15 cellular contexts compared by ENCODE assay signal in the genomic region with DNA sequence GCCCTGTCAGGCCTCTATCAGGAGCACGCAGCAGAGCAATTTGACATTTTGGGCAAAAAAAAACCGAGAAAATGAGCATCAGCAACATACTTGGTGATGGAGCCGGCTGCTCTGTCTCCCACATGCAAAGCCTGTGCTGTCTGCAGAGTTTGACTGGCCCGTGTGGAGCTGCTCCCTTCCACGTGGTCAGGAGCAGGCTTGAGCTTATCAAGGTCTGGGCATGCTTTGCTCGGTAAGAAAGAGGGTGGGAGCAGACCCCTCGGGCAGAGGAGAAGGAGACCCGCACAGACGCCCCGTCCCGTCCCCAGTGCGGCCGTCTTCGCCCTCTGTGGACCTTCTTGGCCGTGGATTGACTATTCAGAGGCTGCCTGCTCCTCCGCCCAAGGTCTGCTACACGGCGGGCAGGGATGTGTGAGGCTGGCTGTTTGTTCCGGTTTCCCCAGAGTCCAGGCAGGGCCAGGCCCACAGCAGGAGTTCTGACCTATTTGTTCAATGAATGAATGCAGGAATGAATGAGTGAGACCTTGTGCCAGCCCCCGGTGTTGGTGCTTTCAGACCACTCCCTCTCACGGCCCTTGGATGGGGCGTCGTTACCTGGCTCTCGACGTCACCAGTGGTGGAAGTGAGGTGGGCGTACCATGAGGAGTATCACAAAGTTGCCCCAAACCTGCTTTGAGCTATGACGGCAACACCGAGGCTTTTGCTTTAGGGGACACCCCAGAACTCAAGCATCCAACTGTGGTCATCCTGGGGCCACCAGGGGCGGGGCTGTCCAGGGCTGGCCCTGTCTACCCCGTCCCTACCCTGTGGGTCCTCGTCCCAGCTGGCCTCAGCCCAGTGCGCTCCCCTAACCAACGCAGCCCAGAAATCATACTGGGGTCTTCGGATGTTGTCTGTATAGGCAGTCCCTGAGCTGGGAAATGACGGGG. TPM values are rescaled to one million over a fixed set of nuclear protein-coding genes. Genes with fewer than 3 reads are reported as not detected.
"Had no signal": no experiment of that assay in that cellular context is flagged by ENCODE, and none has a peak within 500 bp of the region (broad histone marks: within the 10 kb centered on the region; RNA-seq: fewer than 3 reads in every experiment).

No MANE protein-coding gene starts in this region.

- H3K27me3 ChIP-seq: hepatocyte had no signal

- H3K27me3 Mint-ChIP-seq: activated naive CD8-positive, alpha-beta T cell treated with anti-CD3 and anti-CD28 coated beads for 36 hours; stimulated activated naive CD8-positive, alpha-beta T cell treated with anti-CD3 and anti-CD28 coated beads, Interleukin-15, Interleukin-2, amounts not matched to agents 100 ng/mL and 50 ng/mL, for 24 hours had no signal

- H3K36me3 Mint-ChIP-seq: activated naive CD8-positive, alpha-beta T cell treated with anti-CD3 and anti-CD28 coated beads for 36 hours; naive thymus-derived CD8-positive, alpha-beta T cell; type B pancreatic cell; WTC11 had no signal

- H3K9me3 Mint-ChIP-seq: activated naive CD8-positive, alpha-beta T cell treated with anti-CD3 and anti-CD28 coated beads for 36 hours; naive thymus-derived CD8-positive, alpha-beta T cell; stimulated activated naive CD8-positive, alpha-beta T cell treated with anti-CD3 and anti-CD28 coated beads, Interleukin-15, Interleukin-2, amounts not matched to agents 100 ng/mL and 50 ng/mL, for 24 hours; type B pancreatic cell; WTC11 had no signal

- H3K27ac ChIP-seq: foreskin keratinocyte, hepatocyte, parathyroid adenoma had no signal

- H3K4me1 ChIP-seq: foreskin keratinocyte, parathyroid adenoma had no signal

- H3K27ac Mint-ChIP-seq: activated CD4-positive, alpha-beta T cell treated with anti-CD3 and anti-CD28 coated beads for 36 hours; activated naive CD8-positive, alpha-beta T cell treated with anti-CD3 and anti-CD28 coated beads for 36 hours; naive thymus-derived CD8-positive, alpha-beta T cell; stimulated activated naive CD8-positive, alpha-beta T cell treated with anti-CD3 and anti-CD28 coated beads, Interleukin-15, Interleukin-2, amounts not matched to agents 100 ng/mL and 50 ng/mL, for 24 hours; type B pancreatic cell; WTC11 had no signal

- H3K9ac ChIP-seq: parathyroid adenoma, SK-N-SH had no signal

- H3K4me1 Mint-ChIP-seq: activated CD4-positive, alpha-beta T cell treated with anti-CD3 and anti-CD28 coated beads for 36 hours; activated naive CD8-positive, alpha-beta T cell treated with anti-CD3 and anti-CD28 coated beads for 36 hours; WTC11 had no signal

- DNase-seq: activated CD4-positive, alpha-beta T cell treated with anti-CD3 and anti-CD28 coated beads for 36 hours; activated CD4-positive, alpha-beta T cell treated with anti-CD3 and anti-CD28 coated beads, Interleukin-2, amount 50 U/mL, for 48 hours; activated gamma-delta T cell treated with Interleukin-2 at 50 U/mL for 16 hours; activated naive CD8-positive, alpha-beta T cell treated with anti-CD3 and anti-CD28 coated beads for 36 hours; amniotic stem cell; foreskin keratinocyte; left colon; SK-N-SH had no signal

- H2AFZ ChIP-seq: hepatocyte, parathyroid adenoma had no signal

- ATAC-seq: activated CD4-positive, alpha-beta T cell treated with anti-CD3 and anti-CD28 coated beads for 36 hours; foreskin keratinocyte; left colon; naive thymus-derived CD8-positive, alpha-beta T cell; WTC11 had no signal

- H3K4me3 Mint-ChIP-seq: activated CD4-positive, alpha-beta T cell treated with anti-CD3 and anti-CD28 coated beads for 36 hours; activated naive CD8-positive, alpha-beta T cell treated with anti-CD3 and anti-CD28 coated beads for 36 hours; naive thymus-derived CD8-positive, alpha-beta T cell; stimulated activated naive CD8-positive, alpha-beta T cell treated with anti-CD3 and anti-CD28 coated beads, Interleukin-15, Interleukin-2, amounts not matched to agents 100 ng/mL and 50 ng/mL, for 24 hours; type B pancreatic cell; WTC11 had no signal

- H3K9me3 ChIP-seq: SK-N-SH had no signal

- H3K4me3 ChIP-seq: hepatocyte had no signal

- H3K79me2 ChIP-seq: hepatocyte, parathyroid adenoma had no signal

- H3K4me2 ChIP-seq: hepatocyte, SK-N-SH had no signal

RNA-seq across cellular contexts. Expression of a gene that starts 54.7 kb away (rescaled TPM):
- total RNA-seq: activated CD4-positive, alpha-beta T cell treated with anti-CD3 and anti-CD28 coated beads for 36 hours; activated naive CD8-positive, alpha-beta T cell treated with anti-CD3 and anti-CD28 coated beads for 36 hours; epithelial cell of proximal tubule; naive thymus-derived CD8-positive, alpha-beta T cell had no signal
- polyA plus RNA-seq: naive thymus-derived CD8-positive, alpha-beta T cell had no signal
